21 cellular contexts compared by ENCODE assay signal in the genomic region with DNA sequence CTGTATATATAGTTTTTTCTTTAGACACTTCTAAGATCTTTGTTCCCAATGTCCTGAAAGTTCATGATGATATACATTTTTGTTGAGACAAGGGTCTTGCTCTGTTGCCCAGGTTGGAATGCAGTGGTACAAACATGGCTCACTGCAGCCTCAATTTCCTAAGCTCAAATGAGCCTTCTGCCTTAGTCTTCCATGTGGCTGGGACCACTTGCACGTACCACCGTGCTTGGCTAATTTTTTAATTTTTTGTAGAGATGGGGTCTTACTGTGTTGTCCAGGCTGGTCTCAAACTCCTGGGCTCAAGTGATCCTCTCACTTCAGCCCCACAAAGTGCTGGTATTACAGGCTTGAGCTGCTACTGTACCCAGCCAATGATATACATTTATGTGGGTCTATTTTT.
DNase-seq lines count a peak whose midpoint lies in the region; ATAC-seq, FAIRE-seq and TF ChIP-seq lines count a peak whose summit lies in the region.
"Had no signal": no experiment of that assay in that cellular context is flagged by ENCODE, and none has a peak within 500 bp of the region (broad histone marks: within the 10 kb centered on the region; RNA-seq: fewer than 3 reads in every experiment).

No MANE protein-coding gene starts in this region.

- H3K27ac ChIP-seq in astrocyte (ENCODE audit: low read depth, low read length) (no peak overlapping the region), trophoblast cell (ENCODE audit: low read depth, low read length) (no peak overlapping the region)
- no peak overlapping the region for H3K27ac ChIP-seq in CD4-positive, alpha-beta memory T cell (ENCODE audit: low read depth, low read length)
- H3K27ac ChIP-seq: BLaER1 had no signal

- no peaks in the 10 kb centered on the region for H3K4me1 ChIP-seq in astrocyte (ENCODE audit: insufficient read depth, low read length)
- H3K4me1 ChIP-seq in trophoblast cell (ENCODE audit: control insufficient read depth in 1 of 2, insufficient read depth in 2 of 2, low read length in 2 of 2): no peaks in the 10 kb centered on the region
- H3K4me1 ChIP-seq in CD4-positive, alpha-beta memory T cell (ENCODE audit: insufficient read depth, low read length): no peaks in the 10 kb centered on the region
- H3K4me1 ChIP-seq: BE2C, Caco-2 had no signal

- no CpG with 5 or more reads among the region's 2 CpGs for WGBS in trophoblast cell (ENCODE audit: extremely low coverage, insufficient coverage, insufficient read length)

- H3K9ac ChIP-seq in astrocyte (ENCODE audit: low read length) (no peak overlapping the region), trophoblast cell (ENCODE audit: low read length) (no peak overlapping the region)
- H3K9ac ChIP-seq: BLaER1 had no signal

- no peak overlapping the region for H2AK5ac ChIP-seq in trophoblast cell (ENCODE audit: low read length)

- H3K36me3 ChIP-seq in astrocyte (ENCODE audit: insufficient read depth, low read length) (no peaks in the 10 kb centered on the region), trophoblast cell (ENCODE audit: control insufficient read depth in 1 of 2, insufficient read depth in 2 of 2, low read length in 2 of 2) (no peaks in the 10 kb centered on the region)
- no peaks in the 10 kb centered on the region for H3K36me3 ChIP-seq in CD4-positive, alpha-beta memory T cell (ENCODE audit: insufficient read depth, low read length)
- H3K36me3 ChIP-seq: BE2C, BLaER1 had no signal

- H3K9me3 ChIP-seq in T-helper 17 cell (ENCODE audit: control insufficient read depth, low read length, poor library complexity, severe bottlenecking): no peaks in the 10 kb centered on the region
- no peaks in the 10 kb centered on the region for H3K9me3 ChIP-seq in astrocyte (ENCODE audit: insufficient read depth, low read depth, low read length)
- H3K9me3 ChIP-seq in trophoblast cell (ENCODE audit: insufficient read depth, low read depth, low read length): no peaks in the 10 kb centered on the region
- H3K9me3 ChIP-seq in CD4-positive, alpha-beta memory T cell (ENCODE audit: control insufficient read depth in 1 of 2, low read length in 2 of 2): no peaks in the 10 kb centered on the region
- H3K9me3 ChIP-seq: BE2C, BLaER1, Caco-2 had no signal

- intact Hi-C loops in CD4-positive, alpha-beta memory T cell (cut with micrococcal nuclease): no loop called here

- H2AFZ ChIP-seq in astrocyte (ENCODE audit: low read depth, low read length) (no peak overlapping the region), trophoblast cell (ENCODE audit: insufficient read depth, low read length, poor library complexity) (no peak overlapping the region)

- H2BK5ac ChIP-seq in trophoblast cell (ENCODE audit: low read depth, low read length, poor library complexity): no peak overlapping the region

- H3K27me3 Mint-ChIP-seq in T-helper 17 cell (no peaks in the 10 kb centered on the region), astrocyte (ENCODE audit: low read depth, unreplicated experiment) (peaks cover 7% of the 10 kb centered on the region)
- H3K27me3 Mint-ChIP-seq in CD4-positive, alpha-beta memory T cell: no peaks in the 10 kb centered on the region

- H3K14ac ChIP-seq in trophoblast cell (ENCODE audit: low read length): no peak overlapping the region

- no peaks in the 10 kb centered on the region for H3K4me1 Mint-ChIP-seq in T-helper 17 cell
- no peaks in the 10 kb centered on the region for H3K4me1 Mint-ChIP-seq in astrocyte (ENCODE audit: low read depth, unreplicated experiment)
- H3K4me1 Mint-ChIP-seq in CD4-positive, alpha-beta memory T cell: no peaks in the 10 kb centered on the region
- H3K4me1 Mint-ChIP-seq: CD14-positive monocyte; CD4-positive, CD25-positive, alpha-beta regulatory T cell had no signal

- H4K20me1 ChIP-seq in astrocyte (ENCODE audit: insufficient read depth, low read length): no peaks in the 10 kb centered on the region
- H4K20me1 ChIP-seq: BLaER1 had no signal

- DNase-seq in T-helper 17 cell: no peak
- no peak for DNase-seq in astrocyte (ENCODE audit: low read depth)
- no peak for DNase-seq in trophoblast cell
- no peak for DNase-seq in CD4-positive, alpha-beta memory T cell
- DNase-seq: 8988T; ACHN; BE2C; C1 segment of cervical spinal cord; Caco-2; Calu3; CD4-positive, CD25-positive, alpha-beta regulatory T cell; CD8-positive, alpha-beta T cell; DMS79 treated with DMSO at 0.1 percent for 48 hours; GF-D8 had no signal

- H3K27ac Mint-ChIP-seq in T-helper 17 cell: peak overlapping the region; percentile 24
- no peak overlapping the region for H3K27ac Mint-ChIP-seq in astrocyte (ENCODE audit: unreplicated experiment)
- no peak overlapping the region for H3K27ac Mint-ChIP-seq in CD4-positive, alpha-beta memory T cell
- H3K27ac Mint-ChIP-seq: CD8-positive, alpha-beta T cell had no signal

- TF ChIP-seq CTCF in astrocyte (IDR thresholded peaks at IDR 0.05; ENCODE audit: insufficient read depth, low read depth, low read length): no peak

- no peak overlapping the region for H2BK120ac ChIP-seq in trophoblast cell (ENCODE audit: insufficient read depth, low read length, poor library complexity)

- H3K9me3 Mint-ChIP-seq in astrocyte (ENCODE audit: unreplicated experiment): no peaks in the 10 kb centered on the region
- H3K9me3 Mint-ChIP-seq in CD4-positive, alpha-beta memory T cell: peaks cover 0 to 1% (median 0%) of the 10 kb centered on the region in 8 donors
- H3K9me3 Mint-ChIP-seq: CD8-positive, alpha-beta T cell had no signal

- H3K36me3 Mint-ChIP-seq in T-helper 17 cell (ENCODE audit: low read depth) (no peaks in the 10 kb centered on the region), astrocyte (ENCODE audit: low read depth, unreplicated experiment) (peaks cover 2% of the 10 kb centered on the region)
- H3K36me3 Mint-ChIP-seq in CD4-positive, alpha-beta memory T cell: no peaks in the 10 kb centered on the region
- H3K36me3 Mint-ChIP-seq: CD14-positive monocyte; CD4-positive, CD25-positive, alpha-beta regulatory T cell; CD8-positive, alpha-beta T cell had no signal

- H3K23ac ChIP-seq in trophoblast cell (ENCODE audit: low read length): no peak overlapping the region

- POLR2A ChIA-PET in CD4-positive, alpha-beta memory T cell (lab: Charles Lee; ENCODE audit: partially characterized antibody): no interaction called here

- no peaks in the 10 kb centered on the region for H3K79me2 ChIP-seq in astrocyte (ENCODE audit: insufficient read depth, low read length)
- H3K79me2 ChIP-seq in trophoblast cell (ENCODE audit: control insufficient read depth, insufficient read depth, low read length, poor library complexity): no peaks in the 10 kb centered on the region

- CTCF ChIA-PET in CD4-positive, alpha-beta memory T cell (lab: Charles Lee; ENCODE audit: partially characterized antibody): no interaction called here

- no peak overlapping the region for H3K18ac ChIP-seq in trophoblast cell (ENCODE audit: low read length)

- H3K4ac ChIP-seq in trophoblast cell (ENCODE audit: low read depth, low read length): no peak overlapping the region

- FAIRE-seq in astrocyte (lab: Jason Lieb, UNC): peak; percentile 45
- FAIRE-seq: A204.1, D721Med, G401.6, GM12891 had no signal

- ATAC-seq in T-helper 17 cell: no peak
- no peak for ATAC-seq in GM19035 (IDR thresholded peaks at IDR 0.05; ENCODE audit: unreplicated experiment)
- ATAC-seq: CD8-positive, alpha-beta T cell had no signal

- no peak overlapping the region for H4K91ac ChIP-seq in trophoblast cell (ENCODE audit: low read depth, low read length)

- no peak overlapping the region for H3K4me2 ChIP-seq in astrocyte (ENCODE audit: low read length)
- no peak overlapping the region for H3K4me2 ChIP-seq in trophoblast cell (ENCODE audit: low read length)
- H3K4me2 ChIP-seq: BLaER1 had no signal

- H3K27me3 ChIP-seq in astrocyte (ENCODE audit: insufficient read depth, low read length) (no peaks in the 10 kb centered on the region), trophoblast cell (ENCODE audit: insufficient read depth, low read length) (no peaks in the 10 kb centered on the region)
- no peaks in the 10 kb centered on the region for H3K27me3 ChIP-seq in CD4-positive, alpha-beta memory T cell (ENCODE audit: insufficient read depth, low read length)
- H3K27me3 ChIP-seq: BE2C, BLaER1 had no signal

- no peak overlapping the region for H4K12ac ChIP-seq in trophoblast cell (ENCODE audit: low read depth, low read length)

- H3K4me3 ChIP-seq in astrocyte (ENCODE audit: insufficient read depth, low read depth, low read length) (no peak overlapping the region), trophoblast cell (ENCODE audit: low read depth, low read length) (no peak overlapping the region)
- no peak overlapping the region for H3K4me3 ChIP-seq in CD4-positive, alpha-beta memory T cell (ENCODE audit: low read length in 2 of 2)
- H3K4me3 ChIP-seq: BLaER1 had no signal

- no peak overlapping the region for H2BK12ac ChIP-seq in trophoblast cell (ENCODE audit: low read length)

- no peak overlapping the region for H4K8ac ChIP-seq in trophoblast cell (ENCODE audit: low read depth, low read length)

- H3K4me3 Mint-ChIP-seq in T-helper 17 cell (no peak overlapping the region), astrocyte (ENCODE audit: unreplicated experiment) (no peak overlapping the region)
- no peak overlapping the region for H3K4me3 Mint-ChIP-seq in CD4-positive, alpha-beta memory T cell
- H3K4me3 Mint-ChIP-seq: CD14-positive monocyte; CD4-positive, CD25-positive, alpha-beta regulatory T cell; CD8-positive, alpha-beta T cell had no signal

- no peaks in the 10 kb centered on the region for H3K79me1 ChIP-seq in trophoblast cell (ENCODE audit: low read length)
